Comparison of ENCODE assay signal across 8 cellular contexts in genomic region chr16:23949630-23950290, GRCh38.
DNase-seq lines count a peak whose midpoint lies in the region; ATAC-seq and TF ChIP-seq lines count a peak whose summit lies in the region.

No MANE protein-coding gene starts in this region.

- TF ChIP-seq EP300 in tibial nerve (IDR thresholded peaks at IDR 0.05) (no peak), ovary (IDR thresholded peaks at IDR 0.05) (no peak)

- H3K27ac ChIP-seq in tibial nerve (peak overlapping the region in 1 of 4 donors; percentile 40), WERI-Rb-1 (no peak overlapping the region), ovary (no peak overlapping the region)

- H3K9me3 ChIP-seq in tibial nerve (no peaks in the 10 kb centered on the region), WERI-Rb-1 (ENCODE audit: severe bottlenecking) (no peaks in the 10 kb centered on the region), ovary (no peaks in the 10 kb centered on the region)

- TF ChIP-seq POLR2A in tibial nerve (IDR thresholded peaks at IDR 0.05) (no peak), ovary (IDR thresholded peaks at IDR 0.05) (no peak)

- 71 to 83% methylated on average over 5 of the region's 5 CpGs for WGBS in tibial nerve, 2 donors
- WGBS in ovary, 3 donors: 72 to 75% (median 73%) methylated on average over 5 of the region's 5 CpGs

- H3K27me3 ChIP-seq in tibial nerve (no peaks in the 10 kb centered on the region), WERI-Rb-1 (ENCODE audit: insufficient read depth, low read depth, severe bottlenecking) (peaks cover 3% of the 10 kb centered on the region), ovary (no peaks in the 10 kb centered on the region)

- H3K36me3 ChIP-seq in tibial nerve: no peaks in the 10 kb centered on the region
- H3K36me3 ChIP-seq in WERI-Rb-1: no peaks in the 10 kb centered on the region
- H3K36me3 ChIP-seq in ovary: no peaks in the 10 kb centered on the region

- intact Hi-C loops in ovary (cut with DNase I): no loop called here

- peak; percentile 56 for ATAC-seq in HG02943 (IDR thresholded peaks at IDR 0.05; ENCODE audit: low read depth, unreplicated experiment)

- DNase-seq in activated CD4-positive, CD25-positive, alpha-beta regulatory T cell treated with anti-CD3 and anti-CD28 coated beads, Interleukin-2, amount 50 U/mL, for 72 hours: peak; percentile 56
- peak; percentile 52 for DNase-seq in effector CD4-positive, alpha-beta T cell
- peak; percentile 35 to 86 (median 74) for DNase-seq in stimulated activated naive CD4-positive, alpha-beta T cell (lab: John Stamatoyannopoulos, UW)
- DNase-seq in tibial nerve (ENCODE audit: low spot score in 2 of 2): no peak
- no peak for DNase-seq in NCI-H2081 treated with DMSO at 0.1 percent for 48 hours (lab: John Stamatoyannopoulos, UW)
- DNase-seq in WERI-Rb-1: no peak
- DNase-seq in ovary: no peak

- TF ChIP-seq CTCF in tibial nerve (IDR thresholded peaks at IDR 0.05): no peak
- TF ChIP-seq CTCF in WERI-Rb-1 (IDR thresholded peaks at IDR 0.05; ENCODE audit: low read depth, low read length): no peak
- TF ChIP-seq CTCF in ovary (IDR thresholded peaks at IDR 0.05): no peak

- no peak overlapping the region for H3K4me3 ChIP-seq in tibial nerve
- H3K4me3 ChIP-seq in WERI-Rb-1 (ENCODE audit: low read depth, low read length): no peak overlapping the region
- no peak overlapping the region for H3K4me3 ChIP-seq in ovary

- H3K4me1 ChIP-seq in tibial nerve: peaks cover 0 to 17% (median 11%) of the 10 kb centered on the region in 4 donors
- H3K4me1 ChIP-seq in ovary (ENCODE audit: insufficient read depth): no peaks in the 10 kb centered on the region

Comparison
In these comparisons a context has a peak if more than half of its experiments do, and no peak if none do; other contexts are left out.
1. DNase-seq: peak in activated CD4-positive, CD25-positive, alpha-beta regulatory T cell treated with anti-CD3 and anti-CD28 coated beads, Interleukin-2, amount 50 U/mL, for 72 hours (single experiment), effector CD4-positive, alpha-beta T cell (single experiment) and stimulated activated naive CD4-positive, alpha-beta T cell (6 of 6); none in tibial nerve (0 of 2), NCI-H2081 treated with DMSO at 0.1 percent for 48 hours (single experiment), WERI-Rb-1 (single experiment) and ovary (0 of 5).